Comparison of ENCODE assay signal across 4 cellular contexts in genomic region chr2:111457191-111457590, GRCh38.
DNase-seq lines count a peak whose midpoint lies in the region; TF ChIP-seq lines count a peak whose summit lies in the region.
"Not testable (repeated sequence)": the region's sequence is repeated elsewhere in the genome, so short reads cannot be mapped to it uniquely, and the experiment has no call there.

No MANE protein-coding gene starts in this region.

- H3K36me3 ChIP-seq in endodermal cell (ENCODE audit: control insufficient read depth, insufficient read depth, low read length): not testable (repeated sequence)

- not testable (repeated sequence) for TF ChIP-seq CTCF in chondrocyte (IDR thresholded peaks at IDR 0.05); endodermal cell (conservative IDR thresholded peaks at IDR 0.05)

- H3K4me1 ChIP-seq in endodermal cell (ENCODE audit: control insufficient read depth, insufficient read depth, low read length): not testable (repeated sequence)

- not testable (repeated sequence) for H3K27me3 Mint-ChIP-seq in activated CD4-positive, alpha-beta T cell treated with anti-CD3 and anti-CD28 coated beads, Interleukin-2, amount 10 ng/mL, durations not matched to agents 24 days and 14 days; chondrocyte (ENCODE audit: low read depth); endodermal cell (ENCODE audit: insufficient read depth)

- H3K4me3 Mint-ChIP-seq in activated CD4-positive, alpha-beta T cell treated with anti-CD3 and anti-CD28 coated beads, Interleukin-2, amount 10 ng/mL, durations not matched to agents 24 days and 14 days; chondrocyte (ENCODE audit: unreplicated experiment); endodermal cell: not testable (repeated sequence)

- 83 to 98% methylated on average over 1 to 2 of the region's 5 CpGs for WGBS in endodermal cell (ENCODE audit: insufficient coverage in 1 of 2, insufficient read length in 1 of 2), 2 experiments

- not testable (repeated sequence) for H3K4me3 ChIP-seq in endodermal cell (ENCODE audit: low read length)

- not testable (repeated sequence) for H3K9me3 Mint-ChIP-seq in activated CD4-positive, alpha-beta T cell treated with anti-CD3 and anti-CD28 coated beads, Interleukin-2, amount 10 ng/mL, durations not matched to agents 24 days and 14 days; chondrocyte (ENCODE audit: low read depth); endodermal cell

- not testable (repeated sequence) for H3K27ac ChIP-seq in endodermal cell (ENCODE audit: low read depth, low read length)

- H3K9me3 ChIP-seq in endodermal cell (ENCODE audit: control insufficient read depth, low read length): not testable (repeated sequence)

- H3K27ac Mint-ChIP-seq in activated CD4-positive, alpha-beta T cell treated with anti-CD3 and anti-CD28 coated beads, Interleukin-2, amount 10 ng/mL, durations not matched to agents 24 days and 14 days; endodermal cell: not testable (repeated sequence)
- peak overlapping the region; percentile 59 for H3K27ac Mint-ChIP-seq in chondrocyte (ENCODE audit: unreplicated experiment)

- H3K27me3 ChIP-seq in endodermal cell (ENCODE audit: control insufficient read depth, insufficient read depth, low read length, poor library complexity, severe bottlenecking): not testable (repeated sequence)

- peak; percentile 52 for DNase-seq in activated CD4-positive, alpha-beta T cell treated with anti-CD3 and anti-CD28 coated beads, Interleukin-2, amount 10 ng/mL, durations not matched to agents 24 days and 14 days
- DNase-seq in chondrocyte (ENCODE audit: low spot score): not testable (repeated sequence)
- DNase-seq in endodermal cell (peak; percentile 26), islet precursor cell (peak; percentile 27)

- peaks cover 12% of the 10 kb centered on the region for H3K4me1 Mint-ChIP-seq in activated CD4-positive, alpha-beta T cell treated with anti-CD3 and anti-CD28 coated beads, Interleukin-2, amount 10 ng/mL, durations not matched to agents 24 days and 14 days
- peaks cover 17% of the 10 kb centered on the region for H3K4me1 Mint-ChIP-seq in chondrocyte (ENCODE audit: low read depth)
- not testable (repeated sequence) for H3K4me1 Mint-ChIP-seq in endodermal cell

- H3K36me3 Mint-ChIP-seq in activated CD4-positive, alpha-beta T cell treated with anti-CD3 and anti-CD28 coated beads, Interleukin-2, amount 10 ng/mL, durations not matched to agents 24 days and 14 days (ENCODE audit: low read depth): peaks cover 14% of the 10 kb centered on the region
- not testable (repeated sequence) for H3K36me3 Mint-ChIP-seq in chondrocyte (ENCODE audit: low read depth); endodermal cell (ENCODE audit: low read depth)

- intact Hi-C loops in activated CD4-positive, alpha-beta T cell treated with anti-CD3 and anti-CD28 coated beads, Interleukin-2, amount 10 ng/mL, durations not matched to agents 24 days and 14 days (cut with micrococcal nuclease): not testable (repeated sequence)

- H3K9ac ChIP-seq in endodermal cell (ENCODE audit: extremely low read depth, low read length, poor library complexity, severe bottlenecking): not testable (repeated sequence)
